ENCODE assay signal across 9 cellular contexts in genomic region chr20:36199293-36200257, GRCh38.
DNase-seq lines count a peak whose midpoint lies in the region; ATAC-seq and TF ChIP-seq lines count a peak whose summit lies in the region.
"Had no signal": no experiment of that assay in that cellular context is flagged by ENCODE, and none has a peak within 500 bp of the region (broad histone marks: within the 10 kb centered on the region; RNA-seq: fewer than 3 reads in every experiment).

No MANE protein-coding gene starts in this region.

- peak; percentile 98 for TF ChIP-seq CTCF in astrocyte of the cerebellum (IDR thresholded peaks at IDR 0.05; ENCODE audit: low read depth, low read length, missing control alignments)

- in situ Hi-C loops in astrocyte of the cerebellum (cut with HindIII; ENCODE audit: low sequenced_read_pairs): no loop called here

- ATAC-seq in GM19455 (IDR thresholded peaks at IDR 0.05; ENCODE audit: unreplicated experiment): no peak

- H3K4me3 ChIP-seq in astrocyte of the cerebellum (ENCODE audit: low read depth, low read length) (no peak overlapping the region), skeletal muscle cell (ENCODE audit: low read depth, low read length) (no peak overlapping the region)
- H3K4me3 ChIP-seq: skin epidermis had no signal

- DNase-seq in DMS 273 (lab: John Stamatoyannopoulos, UW; ENCODE audit: unreplicated experiment) (peak; percentile 84), DMS 273 treated with DMSO at 0.1 percent for 48 hours (lab: John Stamatoyannopoulos, UW) (no peak), NCI-H2029 (lab: John Stamatoyannopoulos, UW) (peak; percentile 70), T1000 (lab: John Stamatoyannopoulos, UW) (peak; percentile 71), astrocyte of the cerebellum (ENCODE audit: low read depth) (peak; percentile 50), hippocampal formation (lab: John Stamatoyannopoulos, UW) (peak; percentile 67 to 68), skeletal muscle cell (ENCODE audit: low read depth) (peak; percentile 28)
